In the genomic region with DNA sequence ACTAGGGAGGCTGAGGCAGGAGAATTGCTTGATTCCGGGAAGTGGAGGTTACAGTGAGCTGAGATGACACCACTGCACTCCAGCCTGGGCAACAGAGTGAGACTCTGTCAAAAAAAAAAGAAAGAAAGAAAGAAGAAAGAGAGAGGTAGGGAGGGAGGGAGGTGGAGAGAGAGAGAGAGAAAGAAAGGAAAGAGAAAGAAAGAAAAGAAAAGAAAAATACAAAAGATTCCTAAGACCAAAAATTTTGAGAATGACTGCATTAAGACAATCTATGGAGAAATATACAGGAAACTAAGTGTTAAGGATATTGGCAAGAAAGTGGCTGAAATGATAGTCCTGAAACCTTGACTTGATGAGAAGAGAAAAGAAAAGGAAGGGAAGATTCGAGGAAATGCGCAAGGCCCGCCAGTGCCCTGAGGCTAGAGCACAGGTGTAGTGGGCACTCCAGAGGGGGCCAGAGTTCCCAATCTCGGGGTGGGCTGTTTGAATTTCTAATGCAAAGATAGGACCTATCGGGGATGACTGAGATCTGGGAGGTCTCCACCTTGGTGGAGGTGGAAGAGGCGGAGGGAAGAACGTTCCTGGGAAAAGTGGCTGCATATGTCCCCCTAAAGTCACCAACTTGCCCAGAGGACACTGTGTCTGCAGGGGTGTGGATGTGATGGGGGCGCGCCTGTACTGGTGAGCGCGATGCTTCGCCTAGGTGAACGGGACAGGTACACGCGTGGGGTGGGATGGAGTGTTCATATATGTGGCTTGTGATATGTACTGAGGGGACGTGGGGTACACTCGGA, we compare ENCODE assay signal across 14 cellular contexts. TPM values are rescaled to one million over a fixed set of nuclear protein-coding genes. Genes with fewer than 3 reads are reported as not detected.
DNase-seq lines count a peak whose midpoint lies in the region; ATAC-seq and TF ChIP-seq lines count a peak whose summit lies in the region.
"Had no signal": no experiment of that assay in that cellular context is flagged by ENCODE, and none has a peak within 500 bp of the region (broad histone marks: within the 10 kb centered on the region; RNA-seq: fewer than 3 reads in every experiment).

No MANE protein-coding gene starts in this region.

- no peak for TF ChIP-seq POLR2A in prostate gland (IDR thresholded peaks at IDR 0.05)

- H3K9me3 ChIP-seq in prostate gland, result no peaks in the 10 kb centered on the region
- peaks cover 0 to under 1% (median 0%) of the 10 kb centered on the region in 11 donors for H3K9me3 ChIP-seq in heart right ventricle

- peaks cover 10% of the 10 kb centered on the region for H3K4me1 Mint-ChIP-seq in GM23338
- peaks cover 5% of the 10 kb centered on the region for H3K4me1 Mint-ChIP-seq in activated T-helper 1 cell treated with anti-CD3 and anti-CD28 coated beads, Interleukin-12 subunit alpha, Interleukin-12 subunit beta, Interleukin-2, Interleukin-4 antibody, amounts not matched to agents 30 ng/mL and 10 ng/mL and 1 ng/mL, durations not matched to agents 14 hours and 24 hours and 36 hours (ENCODE audit: low read depth)

- H3K27me3 ChIP-seq in GM23338 (ENCODE audit: insufficient read depth) (peaks cover 36% of the 10 kb centered on the region), prostate gland (replicated peaks; ENCODE audit: insufficient read depth) (no peaks in the 10 kb centered on the region), heart right ventricle (peaks cover 8 to 65% (median 41%) of the 10 kb centered on the region in 7 donors)

- DNase-seq in GM23338 (ENCODE audit: low spot score), result peak; percentile 59
- DNase-seq in activated T-helper 1 cell treated with anti-CD3 and anti-CD28 coated beads, Interleukin-12 subunit alpha, Interleukin-12 subunit beta, Interleukin-2, Interleukin-4 antibody, amounts not matched to agents 30 ng/mL and 10 ng/mL and 1 ng/mL, durations not matched to agents 14 hours and 24 hours and 36 hours (ENCODE audit: low spot score), result no peak
- no peak for DNase-seq in prostate gland (ENCODE audit: low spot score)
- DNase-seq in activated CD4-positive, CD25-positive, alpha-beta regulatory T cell (lab: John Stamatoyannopoulos, UW), result no peak
- DNase-seq in Ammon's horn (ENCODE audit: low spot score), result no peak
- no peak for DNase-seq in dedifferentiated amniotic fluid mesenchymal stem cell (ENCODE audit: extremely low spot score)
- DNase-seq in heart right ventricle, result no peak
- DNase-seq: activated effector memory CD4-positive, alpha-beta T cell treated with anti-CD3 and anti-CD28 coated beads, Interleukin-2, amount 50 U/mL, for 16 hours; CD4-positive, alpha-beta T cell; cerebellar nuclear complex; foreskin keratinocyte; KG1 had no signal

- intact Hi-C loops in activated T-helper 1 cell treated with anti-CD3 and anti-CD28 coated beads, Interleukin-12 subunit alpha, Interleukin-12 subunit beta, Interleukin-2, Interleukin-4 antibody, amounts not matched to agents 30 ng/mL and 10 ng/mL and 1 ng/mL, durations not matched to agents 14 hours and 24 hours and 36 hours (cut with micrococcal nuclease), result no loop called here
- intact Hi-C loops in prostate gland (cut with DNase I), result no loop called here
- intact Hi-C loops in heart right ventricle (cut with DNase I), result loop anchor here in 1 of 10 donors (10.0 kb wide), 1 partner anchor 53 kb away; no protein-coding TSS in a partner anchor

- H3K4me2 ChIP-seq in GM23338, result peak overlapping the region; percentile 96

- peaks cover 6% of the 10 kb centered on the region; the same call in 1 of the 2 replicates for H3K4me1 ChIP-seq in GM23338 (ENCODE audit: insufficient read depth)
- no peaks in the 10 kb centered on the region for H3K4me1 ChIP-seq in prostate gland (replicated peaks)
- H3K4me1 ChIP-seq in heart right ventricle, result peaks cover 0 to 9% (median 0%) of the 10 kb centered on the region in 9 donors
- H3K4me1 ChIP-seq: foreskin keratinocyte had no signal

- WGBS in prostate gland, result 30% methylated on average over 18 of the region's 18 CpGs
- 13 to 19% methylated on average over 18 of the region's 18 CpGs for WGBS in heart right ventricle, 2 donors

- no peaks in the 10 kb centered on the region; the same call in 1 of the 3 replicates for H3K9me3 Mint-ChIP-seq in GM23338
- no peaks in the 10 kb centered on the region for H3K9me3 Mint-ChIP-seq in activated T-helper 1 cell treated with anti-CD3 and anti-CD28 coated beads, Interleukin-12 subunit alpha, Interleukin-12 subunit beta, Interleukin-2, Interleukin-4 antibody, amounts not matched to agents 30 ng/mL and 10 ng/mL and 1 ng/mL, durations not matched to agents 14 hours and 24 hours and 36 hours
- H3K9me3 Mint-ChIP-seq: CD4-positive, alpha-beta T cell had no signal

- H3K36me3 Mint-ChIP-seq in GM23338 (ENCODE audit: low read depth), result no peaks in the 10 kb centered on the region; the same call in 2 of the 3 replicates
- H3K36me3 Mint-ChIP-seq in activated T-helper 1 cell treated with anti-CD3 and anti-CD28 coated beads, Interleukin-12 subunit alpha, Interleukin-12 subunit beta, Interleukin-2, Interleukin-4 antibody, amounts not matched to agents 30 ng/mL and 10 ng/mL and 1 ng/mL, durations not matched to agents 14 hours and 24 hours and 36 hours (ENCODE audit: low read depth), result no peaks in the 10 kb centered on the region

- H3K36me3 ChIP-seq in GM23338 (ENCODE audit: insufficient read depth) (no peaks in the 10 kb centered on the region), prostate gland (no peaks in the 10 kb centered on the region), heart right ventricle (no peaks in the 10 kb centered on the region)

- H3K27ac ChIP-seq in GM23338 (ENCODE audit: low read depth) (no peak overlapping the region), prostate gland (no peak overlapping the region), heart right ventricle (no peak overlapping the region)
- H3K27ac ChIP-seq: foreskin keratinocyte had no signal

- no peaks in the 10 kb centered on the region for H3K79me2 ChIP-seq in GM23338 (replicated peaks; ENCODE audit: insufficient read depth)

- peak overlapping the region; percentile 79 for H3K4me3 ChIP-seq in GM23338
- peak overlapping the region; percentile 55 for H3K4me3 ChIP-seq in iPS-11a (ENCODE audit: low read depth, low read length)
- peak overlapping the region; percentile 29 to 39 for H3K4me3 ChIP-seq in prostate gland
- H3K4me3 ChIP-seq in heart right ventricle, result peak overlapping the region in 4 of 10 donors; percentile 19 to 37 (median 29)

- peak overlapping the region; percentile 94 for H2AFZ ChIP-seq in GM23338

- H3K27me3 Mint-ChIP-seq in GM23338 (ENCODE audit: insufficient read depth, low read depth, poor library complexity), result peaks cover 30% of the 10 kb centered on the region
- H3K27me3 Mint-ChIP-seq in activated T-helper 1 cell treated with anti-CD3 and anti-CD28 coated beads, Interleukin-12 subunit alpha, Interleukin-12 subunit beta, Interleukin-2, Interleukin-4 antibody, amounts not matched to agents 30 ng/mL and 10 ng/mL and 1 ng/mL, durations not matched to agents 14 hours and 24 hours and 36 hours (ENCODE audit: insufficient read depth), result peaks cover 28% of the 10 kb centered on the region

- H3K27ac Mint-ChIP-seq in GM23338, result no peak overlapping the region
- H3K27ac Mint-ChIP-seq in activated T-helper 1 cell treated with anti-CD3 and anti-CD28 coated beads, Interleukin-12 subunit alpha, Interleukin-12 subunit beta, Interleukin-2, Interleukin-4 antibody, amounts not matched to agents 30 ng/mL and 10 ng/mL and 1 ng/mL, durations not matched to agents 14 hours and 24 hours and 36 hours, result no peak overlapping the region
- H3K27ac Mint-ChIP-seq: CD4-positive, alpha-beta T cell had no signal

- H3K4me3 Mint-ChIP-seq in GM23338, result peak overlapping the region; percentile 77
- H3K4me3 Mint-ChIP-seq in activated T-helper 1 cell treated with anti-CD3 and anti-CD28 coated beads, Interleukin-12 subunit alpha, Interleukin-12 subunit beta, Interleukin-2, Interleukin-4 antibody, amounts not matched to agents 30 ng/mL and 10 ng/mL and 1 ng/mL, durations not matched to agents 14 hours and 24 hours and 36 hours, result peak overlapping the region; percentile 15
- H3K4me3 Mint-ChIP-seq: CD4-positive, alpha-beta T cell had no signal

- ATAC-seq in GM23338 (peak; percentile 25), heart right ventricle (no peak)
- ATAC-seq: activated CD4-positive, CD25-positive, alpha-beta regulatory T cell treated with anti-CD3 and anti-CD28 coated beads, Interleukin-2, amount 50 U/mL, for 24 hours had no signal

- H3K9me2 ChIP-seq in GM23338 (ENCODE audit: insufficient read depth), result peaks cover 7% of the 10 kb centered on the region

- no peaks in the 10 kb centered on the region for H4K20me1 ChIP-seq in GM23338 (replicated peaks; ENCODE audit: insufficient read depth)

- TF ChIP-seq CTCF in GM23338 (conservative IDR thresholded peaks at IDR 0.05; ENCODE audit: low read depth in 2 of 2) (no peak), prostate gland (IDR thresholded peaks at IDR 0.05) (no peak), heart right ventricle (IDR thresholded peaks at IDR 0.05) (no peak)

- no peaks in the 10 kb centered on the region for H3F3A ChIP-seq in GM23338 (replicated peaks; ENCODE audit: low read depth)

TF ChIP-seq in GM23338, 12 proteins besides CTCF, POLR2A, EP300 and RAD21:
- TF ChIP-seq JUNB (IDR thresholded peaks at IDR 0.05; ENCODE audit: unreplicated experiment), result no peak
- no peak for TF ChIP-seq EZH2phosphoT487 (IDR thresholded peaks at IDR 0.05; ENCODE audit: unreplicated experiment)
- TF ChIP-seq CREB1 (CRISPR knock-in tag; IDR thresholded peaks at IDR 0.05; ENCODE audit: low read depth), result no peak
- no peak for TF ChIP-seq ZNF331 (CRISPR knock-in tag; IDR thresholded peaks at IDR 0.05; ENCODE audit: low read depth)

RNA-seq across cellular contexts. Expression of a gene that starts 0.7 kb away (rescaled TPM):
- total RNA-seq in GM23338 (2014; rRNA removed; shearing (Covaris generic)), result 1.1 and 1.2 TPM in 2 replicates
- polyA plus RNA-seq in GM23338 (2016; fragmentation: Nextera tagmentation; extraction: Ambion mirVana) (0.78 and 0.94 TPM in 2 replicates), heart right ventricle (under 1 TPM; 0.15 to 0.25 TPM)
- total RNA-seq in activated T-helper 1 cell treated with anti-CD3 and anti-CD28 coated beads, Interleukin-12 subunit alpha, Interleukin-12 subunit beta, Interleukin-2, Interleukin-4 antibody, amounts not matched to agents 30 ng/mL and 10 ng/mL and 1 ng/mL, durations not matched to agents 14 hours and 24 hours and 36 hours, result not detected in 2 replicates
- total RNA-seq in prostate gland (10 to 100 TPM in 1 of 2 donors, 1 to 10 TPM in 1; 9.2 to 11.8 TPM), heart right ventricle (under 1 TPM in 6 of 10 donors, not detected in 4; 0.11 to 0.38 (median 0.22) TPM)
- total RNA-seq: CD4-positive, alpha-beta T cell had no signal
